ENCODE assay signal across 18 cellular contexts in genomic region chr12:116722245-116722644, GRCh38. TPM values are rescaled to one million over a fixed set of nuclear protein-coding genes. Genes with fewer than 3 reads are reported as not detected.
A peak's percentile ranks its signal among the peaks of the same experiment; 100 is the strongest.
DNase-seq lines count a peak whose midpoint lies in the region; ATAC-seq and FAIRE-seq lines count a peak whose summit lies in the region.
"Had no signal": no experiment of that assay in that cellular context is flagged by ENCODE, and none has a peak within 500 bp of the region (broad histone marks: within the 10 kb centered on the region; RNA-seq: fewer than 3 reads in every experiment).

No MANE protein-coding gene starts in this region.

- CTCF ChIA-PET in naive thymus-derived CD4-positive, alpha-beta T cell (lab: Charles Lee), result interaction anchor here (0.9 to 1.5 kb wide), 2 partner anchors 13 to 19 kb away, joined by 3 to 5 read pairs; no protein-coding TSS in a partner anchor

- H3K27me3 Mint-ChIP-seq in activated T-cell treated with anti-CD3 and anti-CD28 coated beads, Interleukin-2, amount 50 U/mL, for 72 hours (ENCODE audit: low read depth), result no peaks in the 10 kb centered on the region
- H3K27me3 Mint-ChIP-seq in T-helper 17 cell, result no peaks in the 10 kb centered on the region
- no peaks in the 10 kb centered on the region for H3K27me3 Mint-ChIP-seq in naive thymus-derived CD4-positive, alpha-beta T cell
- H3K27me3 Mint-ChIP-seq in effector memory CD8-positive, alpha-beta T cell, result no peaks in the 10 kb centered on the region
- H3K27me3 Mint-ChIP-seq: CD4-positive, alpha-beta T cell had no signal

- intact Hi-C loops in naive thymus-derived CD4-positive, alpha-beta T cell (cut with micrococcal nuclease), result no loop called here

- H3K4me3 ChIP-seq in naive thymus-derived CD4-positive, alpha-beta T cell (ENCODE audit: low read length), result no peak overlapping the region
- H3K4me3 ChIP-seq: A549, GM12878, K562 had no signal

- H3K27ac ChIP-seq in naive thymus-derived CD4-positive, alpha-beta T cell (ENCODE audit: low read depth, low read length), result no peak overlapping the region
- H3K27ac ChIP-seq: A549 had no signal

- ATAC-seq in activated T-cell treated with anti-CD3 and anti-CD28 coated beads, Interleukin-2, amount 50 U/mL, for 72 hours (replicated peaks in 1 of 2), result no peak
- no peak for ATAC-seq in T-helper 17 cell
- ATAC-seq in naive thymus-derived CD4-positive, alpha-beta T cell, result no peak
- ATAC-seq in effector memory CD8-positive, alpha-beta T cell (replicated peaks), result no peak
- ATAC-seq: A549, GM12878, K562, Right ventricle myocardium inferior had no signal

- H3K36me3 Mint-ChIP-seq in activated T-cell treated with anti-CD3 and anti-CD28 coated beads, Interleukin-2, amount 50 U/mL, for 72 hours (ENCODE audit: insufficient read depth in 2 of 2), result no peaks in the 10 kb centered on the region
- H3K36me3 Mint-ChIP-seq in T-helper 17 cell (ENCODE audit: low read depth), result peaks cover 8% of the 10 kb centered on the region
- H3K36me3 Mint-ChIP-seq in naive thymus-derived CD4-positive, alpha-beta T cell, result peaks cover 3 to 28% (median 10%) of the 10 kb centered on the region in 5 donors
- peaks cover 40% of the 10 kb centered on the region for H3K36me3 Mint-ChIP-seq in effector memory CD8-positive, alpha-beta T cell (ENCODE audit: insufficient read depth)

- POLR2A ChIA-PET in naive thymus-derived CD4-positive, alpha-beta T cell (lab: Charles Lee), result no interaction called here

- peaks cover 9 to 57% (median 24%) of the 10 kb centered on the region in 3 experiments for H3K36me3 ChIP-seq in naive thymus-derived CD4-positive, alpha-beta T cell (ENCODE audit: control insufficient read depth in 2 of 3, insufficient read depth in 3 of 3, low read length in 3 of 3)

- no peaks in the 10 kb centered on the region for H3K4me1 ChIP-seq in naive thymus-derived CD4-positive, alpha-beta T cell (ENCODE audit: control insufficient read depth in 2 of 2, insufficient read depth in 2 of 2, low read length in 2 of 2)
- H3K4me1 ChIP-seq: A549 had no signal

- no peaks in the 10 kb centered on the region for H3K27me3 ChIP-seq in naive thymus-derived CD4-positive, alpha-beta T cell (ENCODE audit: control insufficient read depth in 2 of 2, insufficient read depth in 2 of 2, low read length in 2 of 2)

- no peaks in the 10 kb centered on the region for H3K9me3 ChIP-seq in T-helper 17 cell (ENCODE audit: control insufficient read depth, low read length, poor library complexity, severe bottlenecking)
- H3K9me3 ChIP-seq in naive thymus-derived CD4-positive, alpha-beta T cell (ENCODE audit: control insufficient read depth in 2 of 3, low read length in 3 of 3), result no peaks in the 10 kb centered on the region
- H3K9me3 ChIP-seq: A549 had no signal

- peak; percentile 5 for FAIRE-seq in GM18507 (lab: Jason Lieb, UNC)
- FAIRE-seq: A549, GM12878, K562, RCC 7860 had no signal

- H3K9me3 Mint-ChIP-seq in activated T-cell treated with anti-CD3 and anti-CD28 coated beads, Interleukin-2, amount 50 U/mL, for 72 hours, result no peaks in the 10 kb centered on the region
- H3K9me3 Mint-ChIP-seq in naive thymus-derived CD4-positive, alpha-beta T cell, result no peaks in the 10 kb centered on the region
- H3K9me3 Mint-ChIP-seq in effector memory CD8-positive, alpha-beta T cell, result no peaks in the 10 kb centered on the region
- H3K9me3 Mint-ChIP-seq: CD4-positive, alpha-beta T cell had no signal

- DNase-seq in activated T-cell treated with anti-CD3 and anti-CD28 coated beads, Interleukin-2, amount 50 U/mL, for 72 hours, result no peak
- DNase-seq in activated T-cell treated with anti-CD3 and anti-CD28 coated beads, Interleukin-2, amount 50 U/mL, for 48 hours, result no peak
- no peak for DNase-seq in GM18507 (ENCODE audit: extremely low spot score, insufficient read length, low read depth)
- DNase-seq in T-helper 17 cell, result no peak
- DNase-seq in naive thymus-derived CD4-positive, alpha-beta T cell, result no peak
- no peak for DNase-seq in Kasumi-1 (lab: John Stamatoyannopoulos, UW)
- DNase-seq in ureter (ENCODE audit: low spot score), result no peak
- DNase-seq in effector memory CD8-positive, alpha-beta T cell, result no peak
- DNase-seq: CD4-positive, alpha-beta T cell; DMS153; GF-D8; NCI-H1105 treated with DMSO at 0.1 percent for 48 hours; NCI-H1694 treated with DMSO at 0.1 percent for 48 hours had no signal

- peaks cover 11% of the 10 kb centered on the region for H3K4me1 Mint-ChIP-seq in activated T-cell treated with anti-CD3 and anti-CD28 coated beads, Interleukin-2, amount 50 U/mL, for 72 hours (ENCODE audit: low read depth)
- H3K4me1 Mint-ChIP-seq in T-helper 17 cell, result peaks cover 19% of the 10 kb centered on the region
- peaks cover 1 to 19% (median 12%) of the 10 kb centered on the region in 7 donors for H3K4me1 Mint-ChIP-seq in naive thymus-derived CD4-positive, alpha-beta T cell
- peaks cover 7 to 31% of the 10 kb centered on the region in 2 donors for H3K4me1 Mint-ChIP-seq in effector memory CD8-positive, alpha-beta T cell (ENCODE audit: low read depth in 2 of 2)

- H3K27ac Mint-ChIP-seq in activated T-cell treated with anti-CD3 and anti-CD28 coated beads, Interleukin-2, amount 50 U/mL, for 72 hours, result peak overlapping the region; percentile 32
- peak overlapping the region; percentile 78 for H3K27ac Mint-ChIP-seq in T-helper 17 cell
- peak overlapping the region in 6 of 9 donors; percentile 0 to 59 (median 20) for H3K27ac Mint-ChIP-seq in naive thymus-derived CD4-positive, alpha-beta T cell
- H3K27ac Mint-ChIP-seq in effector memory CD8-positive, alpha-beta T cell, result peak overlapping the region in 1 of 2 donors; percentile 1
- H3K27ac Mint-ChIP-seq: CD4-positive, alpha-beta T cell had no signal

- H3K4me3 Mint-ChIP-seq in activated T-cell treated with anti-CD3 and anti-CD28 coated beads, Interleukin-2, amount 50 U/mL, for 72 hours, result no peak overlapping the region
- H3K4me3 Mint-ChIP-seq in T-helper 17 cell, result no peak overlapping the region
- no peak overlapping the region for H3K4me3 Mint-ChIP-seq in naive thymus-derived CD4-positive, alpha-beta T cell
- H3K4me3 Mint-ChIP-seq in effector memory CD8-positive, alpha-beta T cell, result no peak overlapping the region
- H3K4me3 Mint-ChIP-seq: CD4-positive, alpha-beta T cell had no signal

RNA-seq across cellular contexts. Expression of gene SPRING1, which starts 15.6 kb away (rescaled TPM):
- total RNA-seq in activated T-cell treated with anti-CD3 and anti-CD28 coated beads, Interleukin-2, amount 50 U/mL, for 72 hours, result 10 to 100 TPM; 24.1 to 27.4 TPM
- 10 to 100 TPM; 17.2 to 18.5 TPM for total RNA-seq in T-helper 17 cell
- total RNA-seq in naive thymus-derived CD4-positive, alpha-beta T cell, result 10 to 100 TPM; 12.1 to 29.5 (median 25.4) TPM
- 10 to 100 TPM; 13.6 to 23.5 TPM for polyA plus RNA-seq in naive thymus-derived CD4-positive, alpha-beta T cell
- total RNA-seq in ureter, result 22.6 TPM

RNA-seq across cellular contexts. Expression of gene RNFT2, which starts 15.9 kb away (rescaled TPM):
- 10 to 100 TPM; 10.4 to 11.5 TPM for total RNA-seq in activated T-cell treated with anti-CD3 and anti-CD28 coated beads, Interleukin-2, amount 50 U/mL, for 72 hours
- total RNA-seq in T-helper 17 cell (1 to 10 TPM; 4.9 to 5.7 TPM), ureter (7.2 TPM)
- total RNA-seq in naive thymus-derived CD4-positive, alpha-beta T cell, result 1 to 10 TPM; 5.4 to 8.3 (median 7.4) TPM
- polyA plus RNA-seq in naive thymus-derived CD4-positive, alpha-beta T cell, result 1 to 10 TPM; 1.2 to 1.8 TPM
